In genomic region chr1:247291161-247291560, GRCh38 we compare ENCODE assay signal across 25 cellular contexts. TPM values are rescaled to one million over a fixed set of nuclear protein-coding genes. Genes with fewer than 3 reads are reported as not detected.
"Had no signal": no experiment of that assay in that cellular context is flagged by ENCODE, and none has a peak within 500 bp of the region (broad histone marks: within the 10 kb centered on the region; RNA-seq: fewer than 3 reads in every experiment).

No MANE protein-coding gene starts in this region.

- H3K36me3 ChIP-seq: MG63, SJSA1 had no signal

- H3K4me3 ChIP-seq: MG63, SJSA1, SK-N-MC had no signal

- H3K27me3 ChIP-seq: MG63, SJSA1 had no signal

- DNase-seq: IMR-90, Karpas-422, KG1, MG63, NCI-H1092, NCI-H1105 treated with DMSO at 0.1 percent for 48 hours, NCI-H1417 treated with DMSO at 0.1 percent for 48 hours, NCI-H146, NCI-H1694 treated with DMSO at 0.1 percent for 48 hours, NCI-H1930, NCI-H2081, NCI-H2107, NCI-H226, NCI-H446, NCI-H510A, NCI-H524 treated with DMSO at 0.1 percent for 48 hours, NCI-H69, NCI-H774, Right ventricle myocardium superior, RPMI8226, SIG-M5 had no signal

- H3K4me1 ChIP-seq: SJSA1 had no signal

- H3K27ac ChIP-seq: SJSA1, SK-N-MC had no signal

- ATAC-seq: HepG2 had no signal

- H3K9me3 ChIP-seq: MG63, SJSA1 had no signal

RNA-seq across cellular contexts. Expression of gene VN1R5, which starts 35.3 kb away (rescaled TPM):
- total RNA-seq: HepG2, HT1080, IMR-90, Right ventricle myocardium superior, SJSA1 had no signal
- polyA plus RNA-seq: HepG2, IMR-90 had no signal
